1 cellular context compared by ENCODE assay signal in genomic region chr19:14369399-14370168, GRCh38.
TF ChIP-seq lines count a peak whose summit lies in the region.

No MANE protein-coding gene starts in this region.

TF ChIP-seq in K562, 482 proteins besides CTCF, POLR2A, EP300 and RAD21 (continued from another document):
- TF ChIP-seq NR0B1 (IDR thresholded peaks at IDR 0.05; ENCODE audit: partially characterized antibody) (no peak), ATF1 (CRISPR knock-in tag; IDR thresholded peaks at IDR 0.05) (no peak), ATF1 (tag; IDR thresholded peaks at IDR 0.05) (peak; percentile 68), ZZZ3 (IDR thresholded peaks at IDR 0.05) (no peak), NFXL1 (CRISPR knock-in tag; IDR thresholded peaks at IDR 0.05) (0 out of 2 replicates have a peak, but pooled peaks have one; percentile 44), MGA (IDR thresholded peaks at IDR 0.05) (0 out of 2 replicates have a peak, but pooled peaks have one; percentile 41), AFF1 (IDR thresholded peaks at IDR 0.05; ENCODE audit: low read depth in 1 of 2, partially characterized antibody in 2 of 2) (peak in 1 of 2 experiments; percentile 86), NCOA1 (IDR thresholded peaks at IDR 0.05; ENCODE audit: low read depth) (no peak), GATA2 (CRISPR knock-in tag; IDR thresholded peaks at IDR 0.05) (no peak), TARDBP (IDR thresholded peaks at IDR 0.05) (no peak), ETV5 (CRISPR knock-in tag; IDR thresholded peaks at IDR 0.05; ENCODE audit: low read depth) (no peak), MEIS2 (IDR thresholded peaks at IDR 0.05; ENCODE audit: partially characterized antibody) (peak; percentile 19), USF1 (CRISPR knock-in tag; IDR thresholded peaks at IDR 0.05) (no peak), ZBTB7A (IDR thresholded peaks at IDR 0.05; ENCODE audit: borderline replicate concordance, control insufficient read depth, low read depth, low read length) (peak; percentile 85), PREB (CRISPR knock-in tag; IDR thresholded peaks at IDR 0.05) (no peak)
